In the genomic region with DNA sequence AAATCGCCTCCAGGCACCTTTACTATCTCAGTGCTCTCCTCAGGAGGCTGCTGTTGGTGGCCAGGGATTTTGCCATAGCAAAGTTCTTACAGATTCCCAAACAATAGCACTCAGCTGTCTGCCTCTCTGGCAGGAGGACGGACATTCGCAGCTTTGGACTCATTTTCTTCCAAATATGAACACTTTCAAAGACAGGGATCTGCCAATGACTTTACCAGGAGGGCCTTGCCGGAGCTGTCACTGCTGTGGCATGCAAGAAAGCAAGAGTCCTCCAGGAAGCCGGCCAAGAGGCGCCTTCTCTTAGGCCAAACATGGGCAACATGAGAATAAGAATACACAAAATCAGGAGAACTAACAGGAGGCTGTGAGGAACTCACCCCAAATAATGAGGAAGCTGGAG, we compare ENCODE assay signal across 16 cellular contexts. TPM values are rescaled to one million over a fixed set of nuclear protein-coding genes. Genes with fewer than 3 reads are reported as not detected.
DNase-seq lines count a peak whose midpoint lies in the region; ATAC-seq and TF ChIP-seq lines count a peak whose summit lies in the region.
"Had no signal": no experiment of that assay in that cellular context is flagged by ENCODE, and none has a peak within 500 bp of the region (broad histone marks: within the 10 kb centered on the region; RNA-seq: fewer than 3 reads in every experiment).

No MANE protein-coding gene starts in this region.

- H3K27ac Mint-ChIP-seq in chondrocyte (ENCODE audit: unreplicated experiment): peak overlapping the region; percentile 84
- peak overlapping the region; percentile 66 for H3K27ac Mint-ChIP-seq in neural progenitor cell
- H3K27ac Mint-ChIP-seq in Calu3 (ENCODE audit: unreplicated experiment): no peak overlapping the region
- H3K27ac Mint-ChIP-seq: activated naive CD4-positive, alpha-beta T cell treated with anti-CD3 and anti-CD28 coated beads, Interleukin-2, amount 10 ng/mL, durations not matched to agents 7 days and 5 days had no signal

- H3K36me3 Mint-ChIP-seq in chondrocyte (ENCODE audit: low read depth): no peaks in the 10 kb centered on the region
- no peaks in the 10 kb centered on the region for H3K36me3 Mint-ChIP-seq in neural progenitor cell
- no peaks in the 10 kb centered on the region for H3K36me3 Mint-ChIP-seq in Calu3 (ENCODE audit: insufficient read depth, unreplicated experiment)
- H3K36me3 Mint-ChIP-seq: activated naive CD4-positive, alpha-beta T cell treated with anti-CD3 and anti-CD28 coated beads, Interleukin-2, amount 10 ng/mL, durations not matched to agents 7 days and 5 days had no signal

- H3K27me3 Mint-ChIP-seq in chondrocyte (ENCODE audit: low read depth): no peaks in the 10 kb centered on the region
- peaks cover 2% of the 10 kb centered on the region for H3K27me3 Mint-ChIP-seq in neural progenitor cell (ENCODE audit: insufficient read depth, low read depth)
- H3K27me3 Mint-ChIP-seq in Calu3 (ENCODE audit: unreplicated experiment): no peaks in the 10 kb centered on the region

- intact Hi-C loops in left ventricle myocardium superior (cut with micrococcal nuclease): no loop called here
- intact Hi-C loops in heart left ventricle (cut with DNase I): loop anchor here in 1 of 10 donors (5.0 kb wide), 1 partner anchor 86 kb away; no protein-coding TSS in a partner anchor
- intact Hi-C loops in aorta (cut with DNase I): loop anchor here in 1 of 2 donors (5.0 kb wide), 1 partner anchor 86 kb away; no protein-coding TSS in a partner anchor
- intact Hi-C loops in Calu3 (cut with micrococcal nuclease; ENCODE audit: unreplicated experiment): no loop called here

- no peaks in the 10 kb centered on the region for H3K9me3 ChIP-seq in heart left ventricle
- no peaks in the 10 kb centered on the region for H3K9me3 ChIP-seq in neural progenitor cell (ENCODE audit: low read depth)
- no peaks in the 10 kb centered on the region for H3K9me3 ChIP-seq in aorta (ENCODE audit: control insufficient read depth, low read length)
- no peaks in the 10 kb centered on the region for H3K9me3 ChIP-seq in Peyer's patch
- H3K9me3 ChIP-seq: left lung, SJCRH30, spleen had no signal

- no peaks in the 10 kb centered on the region for H4K20me1 ChIP-seq in neural progenitor cell (ENCODE audit: low read depth)

- H2AFZ ChIP-seq in neural progenitor cell (replicated peaks): no peak overlapping the region

- no peaks in the 10 kb centered on the region for H3K9me3 Mint-ChIP-seq in chondrocyte (ENCODE audit: low read depth)
- H3K9me3 Mint-ChIP-seq in neural progenitor cell: no peaks in the 10 kb centered on the region
- H3K9me3 Mint-ChIP-seq in Calu3 (ENCODE audit: low read depth, unreplicated experiment): no peaks in the 10 kb centered on the region
- H3K9me3 Mint-ChIP-seq: activated naive CD4-positive, alpha-beta T cell treated with anti-CD3 and anti-CD28 coated beads, Interleukin-2, amount 10 ng/mL, durations not matched to agents 7 days and 5 days had no signal

- H3K27ac ChIP-seq in heart left ventricle: peak overlapping the region in 1 of 12 donors; percentile 24
- H3K27ac ChIP-seq in neural progenitor cell: no peak overlapping the region
- H3K27ac ChIP-seq in aorta (ENCODE audit: low read depth in 1 of 2, low read length in 2 of 2): peak overlapping the region; percentile 68 to 97
- peak overlapping the region in 1 of 4 donors; percentile 16 for H3K27ac ChIP-seq in Peyer's patch
- H3K27ac ChIP-seq: left lung, SJCRH30, spleen had no signal

- H3K27me3 ChIP-seq in heart left ventricle (peaks cover 0 to 4% (median 0%) of the 10 kb centered on the region in 9 donors), neural progenitor cell (no peaks in the 10 kb centered on the region), aorta (ENCODE audit: control insufficient read depth in 1 of 2, insufficient read depth in 2 of 2, low read length in 1 of 2) (no peaks in the 10 kb centered on the region), Peyer's patch (no peaks in the 10 kb centered on the region)

- CTCF ChIA-PET in Calu3 (lab: Charles Lee): no interaction called here

- 70 to 77% (median 72%) methylated on average over 6 of the region's 6 CpGs for WGBS in heart left ventricle, 4 donors
- WGBS in aorta, 2 donors: 9 to 14% methylated on average over 6 of the region's 6 CpGs

- peak; percentile 30 for DNase-seq in left ventricle myocardium superior
- no peak for DNase-seq in heart left ventricle
- no peak for DNase-seq in chondrocyte (ENCODE audit: low spot score)
- no peak for DNase-seq in neural progenitor cell (ENCODE audit: low spot score)
- peak; percentile 87 to 92 for DNase-seq in aorta
- no peak for DNase-seq in Calu3
- no peak for DNase-seq in kidney glomerular epithelial cell (lab: John Stamatoyannopoulos, UW)
- DNase-seq in Peyer's patch: no peak
- DNase-seq: activated naive CD4-positive, alpha-beta T cell treated with anti-CD3 and anti-CD28 coated beads, Interleukin-2, amount 10 ng/mL, durations not matched to agents 7 days and 5 days; central memory CD4-positive, alpha-beta T cell; DMS 273 treated with DMSO at 0.1 percent for 48 hours; hypothalamus; left lung; NCI-H2107; SJCRH30 had no signal

- no peak overlapping the region for H3K4me2 ChIP-seq in neural progenitor cell

- H3K9ac ChIP-seq in neural progenitor cell: no peak overlapping the region

- H3K36me3 ChIP-seq in heart left ventricle (no peaks in the 10 kb centered on the region), neural progenitor cell (no peaks in the 10 kb centered on the region), aorta (ENCODE audit: control insufficient read depth in 1 of 2, insufficient read depth in 2 of 2, low read length in 1 of 2) (no peaks in the 10 kb centered on the region), Peyer's patch (no peaks in the 10 kb centered on the region)
- H3K36me3 ChIP-seq: left lung, SJCRH30, spleen had no signal

- no peak overlapping the region for H3K4me3 ChIP-seq in heart left ventricle
- H3K4me3 ChIP-seq in neural progenitor cell: no peak overlapping the region
- H3K4me3 ChIP-seq in aorta (ENCODE audit: low read length in 2 of 2): no peak overlapping the region
- H3K4me3 ChIP-seq in Peyer's patch: no peak overlapping the region
- H3K4me3 ChIP-seq: left lung, SJCRH30, spleen had no signal

- H3K79me2 ChIP-seq in neural progenitor cell (ENCODE audit: low read depth): no peaks in the 10 kb centered on the region

- peaks cover 0 to 10% (median 2%) of the 10 kb centered on the region in 12 donors for H3K4me1 ChIP-seq in heart left ventricle
- no peaks in the 10 kb centered on the region for H3K4me1 ChIP-seq in neural progenitor cell
- peaks cover 0 to 7% of the 10 kb centered on the region in 2 donors for H3K4me1 ChIP-seq in aorta (ENCODE audit: control insufficient read depth in 1 of 2, insufficient read depth in 2 of 2, low read length in 2 of 2)
- peaks cover 0 to 6% (median 0%) of the 10 kb centered on the region in 4 donors for H3K4me1 ChIP-seq in Peyer's patch
- H3K4me1 ChIP-seq: SJCRH30 had no signal

- TF ChIP-seq POLR2A in heart left ventricle (IDR thresholded peaks at IDR 0.05): no peak
- no peak for TF ChIP-seq POLR2A in Peyer's patch (IDR thresholded peaks at IDR 0.05)

- no peaks in the 10 kb centered on the region for H3F3A ChIP-seq in neural progenitor cell (ENCODE audit: low read depth)

- H3K4me3 Mint-ChIP-seq in chondrocyte (ENCODE audit: unreplicated experiment) (no peak overlapping the region), neural progenitor cell (no peak overlapping the region), Calu3 (ENCODE audit: low read depth, unreplicated experiment) (no peak overlapping the region)
- H3K4me3 Mint-ChIP-seq: activated naive CD4-positive, alpha-beta T cell treated with anti-CD3 and anti-CD28 coated beads, Interleukin-2, amount 10 ng/mL, durations not matched to agents 7 days and 5 days had no signal

- TF ChIP-seq CTCF in heart left ventricle (IDR thresholded peaks at IDR 0.05): no peak
- TF ChIP-seq CTCF in chondrocyte (IDR thresholded peaks at IDR 0.05): no peak
- no peak for TF ChIP-seq CTCF in neural progenitor cell (IDR thresholded peaks at IDR 0.05)
- no peak for TF ChIP-seq CTCF in Calu3 (IDR thresholded peaks at IDR 0.05; ENCODE audit: unreplicated experiment)
- TF ChIP-seq CTCF in Peyer's patch (IDR thresholded peaks at IDR 0.05): no peak

- ATAC-seq in left ventricle myocardium superior (no peak), heart left ventricle (no peak), aorta (ENCODE audit: low FRiP score) (peak; percentile 78)

- H3K4me1 Mint-ChIP-seq in chondrocyte (ENCODE audit: low read depth) (peaks cover 52% of the 10 kb centered on the region), neural progenitor cell (peaks cover 15% of the 10 kb centered on the region), Calu3 (ENCODE audit: low read depth, unreplicated experiment) (no peaks in the 10 kb centered on the region)
- H3K4me1 Mint-ChIP-seq: activated naive CD4-positive, alpha-beta T cell treated with anti-CD3 and anti-CD28 coated beads, Interleukin-2, amount 10 ng/mL, durations not matched to agents 7 days and 5 days had no signal

- no TSS peak for BruUV-seq in Calu3 (replicated peaks; lab: Mats Ljungman, UMichigan)

RNA-seq across cellular contexts. Expression of a gene that starts 39.5 kb away (rescaled TPM):
- total RNA-seq in left ventricle myocardium superior: 210 TPM
- total RNA-seq in heart left ventricle: 100 to 1,000 TPM; 125 to 438 (median 183) TPM
- 100 to 1,000 TPM in 1 of 2 donors, 10 to 100 TPM in 1; 96.7 to 249 TPM for polyA plus RNA-seq in heart left ventricle
- total RNA-seq in chondrocyte: 83.7 to 113 TPM (median 111 TPM) in 3 replicates
- 12.8 and 31.7 TPM in 2 replicates for total RNA-seq in neural progenitor cell (ENCODE audit: low replicate concordance)
- 100 to 1,000 TPM; 317 to 348 TPM for total RNA-seq in aorta
- 100 to 1,000 TPM; 244 to 509 TPM for polyA plus RNA-seq in aorta
- total RNA-seq in Calu3 (2022): 0.42 and 0.83 TPM in 2 replicates
- total RNA-seq in Peyer's patch: 100 to 1,000 TPM; 132 to 226 (median 154) TPM

Comparison
In these comparisons a context has a peak if more than half of its experiments do, and no peak if none do; other contexts are left out.
1. DNase-seq: peak in left ventricle myocardium superior (single experiment) and aorta (2 of 2); none in heart left ventricle (0 of 5), chondrocyte (single experiment), neural progenitor cell (single experiment), Calu3 (single experiment), kidney glomerular epithelial cell (single experiment) and Peyer's patch (0 of 3).